In genomic region chr5:116084231-116084630, GRCh38 we compare ENCODE assay signal across 8 cellular contexts. TPM values are rescaled to one million over a fixed set of nuclear protein-coding genes. Genes with fewer than 3 reads are reported as not detected.
A peak's percentile ranks its signal among the peaks of the same experiment; 100 is the strongest.
DNase-seq lines count a peak whose midpoint lies in the region; ATAC-seq, FAIRE-seq and TF ChIP-seq lines count a peak whose summit lies in the region.

No MANE protein-coding gene starts in this region.

- H3K27me3 ChIP-seq in NT2/D1 (ENCODE audit: insufficient read depth, insufficient read length) (no peaks in the 10 kb centered on the region), GM12878 (replicated peaks in 1 of 2; ENCODE audit: control insufficient read depth in 2 of 2, insufficient read depth in 2 of 2, low read length in 1 of 2) (no peaks in the 10 kb centered on the region), smooth muscle cell (ENCODE audit: low read depth) (no peaks in the 10 kb centered on the region)

- in situ Hi-C loops in GM12878 (cut with MboI), result no loop called here

- H3K9me3 ChIP-seq in NT2/D1 (ENCODE audit: insufficient read depth, low read length) (no peaks in the 10 kb centered on the region), GM12878 (replicated peaks; ENCODE audit: control insufficient read depth, insufficient read depth, low read length) (no peaks in the 10 kb centered on the region), iPS-18c (ENCODE audit: control insufficient read depth, insufficient read depth, low read length) (no peaks in the 10 kb centered on the region), smooth muscle cell (replicated peaks; ENCODE audit: low read depth) (no peaks in the 10 kb centered on the region)

- H3K4me1 ChIP-seq in NT2/D1 (ENCODE audit: insufficient read depth, insufficient read length) (peaks cover 3% of the 10 kb centered on the region), GM12878 (ENCODE audit: control insufficient read depth, insufficient read depth, low read length) (peaks cover 4% of the 10 kb centered on the region; the same call in 1 of the 2 replicates), smooth muscle cell (ENCODE audit: low read depth) (peaks cover 15% of the 10 kb centered on the region)

- H3K79me2 ChIP-seq in GM12878 (ENCODE audit: control insufficient read depth, insufficient read depth, low read length), result peaks cover 12% of the 10 kb centered on the region
- peaks cover 21% of the 10 kb centered on the region for H3K79me2 ChIP-seq in smooth muscle cell (ENCODE audit: low read depth)

- H3K27ac ChIP-seq in GM12878 (ENCODE audit: control insufficient read depth, insufficient read depth) (peak overlapping the region; percentile 86; the same call in 1 of the 2 replicates), smooth muscle cell (ENCODE audit: low read depth) (no peak overlapping the region)

- H2AFZ ChIP-seq in GM12878 (ENCODE audit: control insufficient read depth, low read depth, low read length) (peak overlapping the region; percentile 59), smooth muscle cell (ENCODE audit: low read depth) (peak overlapping the region; percentile 86)

- no peak for TF ChIP-seq EP300 in GM12878 (IDR thresholded peaks at IDR 0.05; ENCODE audit: borderline replicate concordance in 1 of 2, control insufficient read depth in 1 of 2, low read depth in 2 of 2, low read length in 2 of 2)

- POLR2A ChIA-PET in GM12878 (lab: Charles Lee), result interaction anchor here (0.6 to 1.1 kb wide), 2 partner anchors 8 to 877 kb away, joined by 3 to 4 read pairs; no protein-coding TSS in a partner anchor

- BruUV-seq in GM12878 (replicated peaks; lab: Mats Ljungman, UMichigan), result TSS peak; percentile 86

- TF ChIP-seq RAD21 in GM12878 (IDR thresholded peaks at IDR 0.05; ENCODE audit: insufficient read depth, low read depth, low read length), result no peak

- SMC1A ChIA-PET in GM12878 (lab: Charles Lee; ENCODE audit: uncharacterized antibody, unreplicated experiment), result interaction anchor here (0.9 to 1.0 kb wide), 2 partner anchors 8 to 357 kb away, joined by 3 to 4 read pairs; no protein-coding TSS in a partner anchor

- ATAC-seq in GM18517 (IDR thresholded peaks at IDR 0.05; ENCODE audit: unreplicated experiment), result peak; percentile 43
- ATAC-seq in HG03045 (IDR thresholded peaks at IDR 0.05; ENCODE audit: unreplicated experiment), result peak; percentile 31
- peak; percentile 60 for ATAC-seq in GM12878

- peak overlapping the region; percentile 82 for H3K4me2 ChIP-seq in GM12878 (ENCODE audit: control insufficient read depth, insufficient read depth)
- H3K4me2 ChIP-seq in smooth muscle cell, result peak overlapping the region; percentile 90

- peak; percentile 13 for DNase-seq in AG08395 (ENCODE audit: low spot score)
- no peak for DNase-seq in NT2/D1 (ENCODE audit: low read depth, low spot score)
- DNase-seq in GM12878 (ENCODE audit: low read depth, low spot score), result no peak
- no peak for DNase-seq in smooth muscle cell (lab: John Stamatoyannopoulos, UW; ENCODE audit: unreplicated experiment)
- no peak for DNase-seq in NCI-H2107 (lab: John Stamatoyannopoulos, UW)

- TF ChIP-seq POLR2A in GM12878 (IDR thresholded peaks at IDR 0.05; ENCODE audit: low read depth, low read length), result no peak

- H3K36me3 ChIP-seq in NT2/D1 (ENCODE audit: insufficient read depth, insufficient read length, low read length) (no peaks in the 10 kb centered on the region), GM12878 (ENCODE audit: control insufficient read depth in 2 of 2, insufficient read depth in 2 of 2, low read length in 1 of 2) (no peaks in the 10 kb centered on the region), smooth muscle cell (ENCODE audit: low read depth) (no peaks in the 10 kb centered on the region)

- no peaks in the 10 kb centered on the region for H3F3A ChIP-seq in smooth muscle cell (ENCODE audit: low read depth)

- H3K9ac ChIP-seq in NT2/D1 (ENCODE audit: insufficient read length, low read depth) (peak overlapping the region; percentile 85), GM12878 (ENCODE audit: control insufficient read depth, insufficient read depth, low read length) (peak overlapping the region; percentile 85), smooth muscle cell (ENCODE audit: low read depth) (peak overlapping the region; percentile 84)

- 4% methylated on average over 11 of the region's 11 CpGs for WGBS in GM12878 (ENCODE audit: insufficient coverage, insufficient replicate concordance, low lambda C conversion rate, missing lambda C conversion rate)
- 22% methylated on average over 11 of the region's 11 CpGs for WGBS in smooth muscle cell (ENCODE audit: low lambda C conversion rate)

- H4K20me1 ChIP-seq in GM12878 (ENCODE audit: control insufficient read depth, insufficient read depth), result no peaks in the 10 kb centered on the region
- H4K20me1 ChIP-seq in smooth muscle cell (ENCODE audit: low read depth), result no peaks in the 10 kb centered on the region

- no peak for TF ChIP-seq CTCF in GM12878 (IDR thresholded peaks at IDR 0.05 in 2 of 3, conservative IDR thresholded peaks at IDR 0.05 in 1 of 3; ENCODE audit: control insufficient read depth in 2 of 3, extremely low read depth in 1 of 3, insufficient read depth in 1 of 3, low read depth in 3 of 3, low read length in 3 of 3)
- TF ChIP-seq CTCF in smooth muscle cell (IDR thresholded peaks at IDR 0.05; ENCODE audit: borderline replicate concordance, insufficient read depth, poor library complexity, severe bottlenecking), result no peak

- H3K4me3 ChIP-seq in NT2/D1 (ENCODE audit: insufficient read length, low read depth) (peak overlapping the region; percentile 75), GM12878 (peak overlapping the region; percentile 73), iPS-18c (ENCODE audit: insufficient read depth, low read depth, low read length) (peak overlapping the region; percentile 85), smooth muscle cell (peak overlapping the region; percentile 94)

- no peak for FAIRE-seq in GM12878 (lab: Jason Lieb, UNC)

- RAD21 ChIA-PET in GM12878 (lab: Charles Lee; ENCODE audit: unreplicated experiment), result no interaction called here

- CTCF ChIA-PET in GM12878 (lab: Yijun Ruan, JAX), result interaction anchor here (0.6 to 1.6 kb wide), 2 partner anchors 8 to 16 kb away, joined by 3 to 4 read pairs; no protein-coding TSS in a partner anchor

- intact Hi-C loops in GM12878 (cut with micrococcal nuclease; ENCODE audit: unreplicated experiment), result no loop called here

TF ChIP-seq in GM12878, 131 proteins besides CTCF, POLR2A, EP300 and RAD21:
- 0 out of 2 replicates have a peak, but pooled peaks have one; percentile 6 for TF ChIP-seq YY1 (IDR thresholded peaks at IDR 0.05; ENCODE audit: low read depth, low read length)
- no peak for TF ChIP-seq MAX (IDR thresholded peaks at IDR 0.05; ENCODE audit: low read depth, low read length)

RNA-seq across cellular contexts. Expression of gene COMMD10, which starts 0.6 kb away (rescaled TPM):
- total RNA-seq in GM12878 (2013; cell fraction: nucleolus; rRNA removed), result 134 and 157 TPM in 2 replicates
- total RNA-seq in GM12878 (2014; rRNA removed), result 26.0 and 32.3 TPM in 2 replicates
- 22.7 and 23.3 TPM in 2 replicates for total RNA-seq in GM12878 (2014; rRNA removed; fragmentation: Illumina TruSeq; extraction: Trizol)
- total RNA-seq in GM12878 (2021), result 17.0 and 19.6 TPM in 2 replicates
- polyA plus RNA-seq in GM12878 (2011; ENCODE audit: low read depth), result 9.7 TPM
- 30.1 and 45.6 TPM in 2 replicates for polyA plus RNA-seq in GM12878 (2011; rRNA removed)
- polyA plus RNA-seq in GM12878 (2011; cell fraction: cytosol; rRNA removed), result 9.2 and 12.1 TPM in 2 replicates
- 26.8 and 33.9 TPM in 2 replicates for polyA plus RNA-seq in GM12878 (2011; cell fraction: nucleus; rRNA removed)
- polyA plus RNA-seq in GM12878 (2012), result 13.2 and 16.9 TPM in 2 replicates
- polyA plus RNA-seq in GM12878 (2014; fragmentation: Illumina TruSeq; extraction: Trizol), result 23.7 and 31.0 TPM in 2 replicates
- 10 to 100 TPM; 57.7 to 98.7 TPM for polyA plus RNA-seq in GM12878 (2014; fragmentation: Nextera tagmentation; extraction: Ambion mirVana)
- polyA plus RNA-seq in GM12878 (2014; rRNA removed), result 15.4 and 19.8 TPM in 2 replicates
- 10 to 100 TPM; 37.4 to 37.8 TPM for polyA plus RNA-seq in GM12878 (2016; fragmentation: Nextera tagmentation; extraction: Ambion mirVana)
- polyA minus RNA-seq in GM12878 (2011; rRNA and poly(A)+ RNA removed), result 34.3 and 35.2 TPM in 2 replicates
- polyA minus RNA-seq in GM12878 (2011; cell fraction: cytosol; rRNA and poly(A)+ RNA removed), result 11.4 and 12.2 TPM in 2 replicates
- 48.8 and 72.3 TPM in 2 replicates for polyA minus RNA-seq in GM12878 (2011; cell fraction: nucleus; rRNA and poly(A)+ RNA removed)
- 34.0 and 40.4 TPM in 2 replicates for total RNA-seq in smooth muscle cell
- polyA plus RNA-seq in smooth muscle cell, result 22.4 and 28.4 TPM in 2 replicates

RNA-seq across cellular contexts. Expression of gene ARL14EPL, which starts 52.0 kb away (rescaled TPM):
- total RNA-seq in GM12878 (2013; cell fraction: nucleolus; rRNA removed), result not detected in 2 replicates
- total RNA-seq in GM12878 (2014; rRNA removed), result not detected in 2 replicates
- total RNA-seq in GM12878 (2014; rRNA removed; fragmentation: Illumina TruSeq; extraction: Trizol), result not detected in 2 replicates
- not detected in 2 replicates for total RNA-seq in GM12878 (2021)
- polyA plus RNA-seq in GM12878 (2011; ENCODE audit: low read depth), result not detected
- polyA plus RNA-seq in GM12878 (2011; rRNA removed), result 0.08 and 0.09 TPM in 2 replicates
- 0.13 TPM in 1 of 2 replicates, not detected in the other for polyA plus RNA-seq in GM12878 (2011; cell fraction: cytosol; rRNA removed)
- polyA plus RNA-seq in GM12878 (2011; cell fraction: nucleus; rRNA removed), result not detected in 2 replicates
- polyA plus RNA-seq in GM12878 (2012), result not detected in 2 replicates
- not detected in 2 replicates for polyA plus RNA-seq in GM12878 (2014; fragmentation: Illumina TruSeq; extraction: Trizol)
- polyA plus RNA-seq in GM12878 (2014; fragmentation: Nextera tagmentation; extraction: Ambion mirVana), result not detected
- polyA plus RNA-seq in GM12878 (2014; rRNA removed), result not detected in 2 replicates
- not detected for polyA plus RNA-seq in GM12878 (2016; fragmentation: Nextera tagmentation; extraction: Ambion mirVana)
- polyA minus RNA-seq in GM12878 (2011; rRNA and poly(A)+ RNA removed), result not detected in 2 replicates
- polyA minus RNA-seq in GM12878 (2011; cell fraction: cytosol; rRNA and poly(A)+ RNA removed), result not detected in 2 replicates
- not detected in 2 replicates for polyA minus RNA-seq in GM12878 (2011; cell fraction: nucleus; rRNA and poly(A)+ RNA removed)
- not detected in 2 replicates for total RNA-seq in smooth muscle cell
- polyA plus RNA-seq in smooth muscle cell, result not detected in 2 replicates
